8 cellular contexts compared by ENCODE assay signal in the genomic region with DNA sequence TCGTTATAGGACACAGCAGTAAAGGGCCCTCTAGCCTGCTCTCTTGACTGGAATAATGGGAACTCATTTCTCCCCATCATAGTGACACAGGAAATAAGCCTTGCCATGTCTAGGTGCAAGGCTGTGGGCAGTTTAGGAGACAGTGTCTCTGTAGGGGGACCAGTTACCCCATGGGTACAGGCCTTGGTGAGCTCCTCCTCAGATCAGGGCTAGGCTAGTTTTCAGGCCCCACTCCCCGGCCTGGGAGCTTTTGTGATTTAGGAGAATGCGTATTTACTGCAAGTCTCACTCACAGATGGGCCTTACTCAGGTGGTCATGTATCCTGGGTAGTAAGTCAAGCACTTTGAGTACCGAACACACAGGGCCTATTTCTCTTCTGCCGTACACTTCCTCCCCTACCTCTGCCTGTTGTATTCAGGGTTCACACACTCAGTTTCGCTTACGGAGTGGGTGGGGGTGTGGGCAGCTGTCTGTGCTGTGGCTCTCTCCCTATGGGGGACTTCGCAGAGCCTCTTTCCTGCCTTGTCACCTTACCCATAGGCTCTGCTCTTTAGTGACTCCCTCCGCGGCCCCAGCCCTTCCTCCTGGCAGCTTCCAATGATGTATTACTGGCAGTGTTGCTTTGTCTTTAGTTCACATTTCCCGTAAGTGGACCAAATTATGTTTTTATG. TPM values are rescaled to one million over a fixed set of nuclear protein-coding genes. Genes with fewer than 3 reads are reported as not detected.
DNase-seq lines count a peak whose midpoint lies in the region; ATAC-seq lines count a peak whose summit lies in the region.

No MANE protein-coding gene starts in this region.

- ATAC-seq in GM21529 (IDR thresholded peaks at IDR 0.05; ENCODE audit: unreplicated experiment) (peak; percentile 81), HG03469 (IDR thresholded peaks at IDR 0.05; ENCODE audit: unreplicated experiment) (no peak)

- H3K9me3 Mint-ChIP-seq in T-helper 1 cell treated with Interleukin-12 subunit alpha and Interleukin-12 subunit beta and Interleukin-4 antibody, amounts not matched to agents 30 μg/mL and 1 μg/mL, for 36 hours = no peaks in the 10 kb centered on the region

- peak overlapping the region; percentile 79 for H3K27ac Mint-ChIP-seq in T-helper 1 cell treated with Interleukin-12 subunit alpha and Interleukin-12 subunit beta and Interleukin-4 antibody, amounts not matched to agents 30 μg/mL and 1 μg/mL, for 36 hours

- peaks cover 18% of the 10 kb centered on the region for H3K36me3 Mint-ChIP-seq in T-helper 1 cell treated with Interleukin-12 subunit alpha and Interleukin-12 subunit beta and Interleukin-4 antibody, amounts not matched to agents 30 μg/mL and 1 μg/mL, for 36 hours (ENCODE audit: low read depth)

- H3K4me3 Mint-ChIP-seq in T-helper 1 cell treated with Interleukin-12 subunit alpha and Interleukin-12 subunit beta and Interleukin-4 antibody, amounts not matched to agents 30 μg/mL and 1 μg/mL, for 36 hours = peak overlapping the region; percentile 47

- H3K4me1 Mint-ChIP-seq in T-helper 1 cell treated with Interleukin-12 subunit alpha and Interleukin-12 subunit beta and Interleukin-4 antibody, amounts not matched to agents 30 μg/mL and 1 μg/mL, for 36 hours (ENCODE audit: low read depth) = peaks cover 41% of the 10 kb centered on the region

- peak; percentile 23 for DNase-seq in dermis blood vessel endothelial cell
- DNase-seq in stimulated activated CD4-positive, alpha-beta T cell treated with anti-CD3 and anti-CD28 coated beads, Interleukin-4, amount 100 ng/mL, for 1 hour = peak; percentile 51
- no peak for DNase-seq in NCI-H128 (lab: John Stamatoyannopoulos, UW; ENCODE audit: unreplicated experiment)
- no peak for DNase-seq in DMS53 treated with DMSO at 0.1 percent for 48 hours (lab: John Stamatoyannopoulos, UW; ENCODE audit: unreplicated experiment)
- DNase-seq in SW 1271 (lab: John Stamatoyannopoulos, UW) = no peak

- no peaks in the 10 kb centered on the region for H3K27me3 Mint-ChIP-seq in T-helper 1 cell treated with Interleukin-12 subunit alpha and Interleukin-12 subunit beta and Interleukin-4 antibody, amounts not matched to agents 30 μg/mL and 1 μg/mL, for 36 hours (ENCODE audit: low read depth)

RNA-seq across cellular contexts. Expression of gene FAM193A, which starts 34.2 kb away (rescaled TPM):
- total RNA-seq in dermis blood vessel endothelial cell = 12.4 and 16.4 TPM in 2 replicates

Comparison
In these comparisons a context has a peak if more than half of its experiments do, and no peak if none do; other contexts are left out.
1. DNase-seq: peak in dermis blood vessel endothelial cell (single experiment) and stimulated activated CD4-positive, alpha-beta T cell treated with anti-CD3 and anti-CD28 coated beads, Interleukin-4, amount 100 ng/mL, for 1 hour (single experiment); none in NCI-H128 (single experiment), DMS53 treated with DMSO at 0.1 percent for 48 hours (single experiment) and SW 1271 (0 of 2).